Comparison of ENCODE assay signal across 11 cellular contexts in the genomic region with DNA sequence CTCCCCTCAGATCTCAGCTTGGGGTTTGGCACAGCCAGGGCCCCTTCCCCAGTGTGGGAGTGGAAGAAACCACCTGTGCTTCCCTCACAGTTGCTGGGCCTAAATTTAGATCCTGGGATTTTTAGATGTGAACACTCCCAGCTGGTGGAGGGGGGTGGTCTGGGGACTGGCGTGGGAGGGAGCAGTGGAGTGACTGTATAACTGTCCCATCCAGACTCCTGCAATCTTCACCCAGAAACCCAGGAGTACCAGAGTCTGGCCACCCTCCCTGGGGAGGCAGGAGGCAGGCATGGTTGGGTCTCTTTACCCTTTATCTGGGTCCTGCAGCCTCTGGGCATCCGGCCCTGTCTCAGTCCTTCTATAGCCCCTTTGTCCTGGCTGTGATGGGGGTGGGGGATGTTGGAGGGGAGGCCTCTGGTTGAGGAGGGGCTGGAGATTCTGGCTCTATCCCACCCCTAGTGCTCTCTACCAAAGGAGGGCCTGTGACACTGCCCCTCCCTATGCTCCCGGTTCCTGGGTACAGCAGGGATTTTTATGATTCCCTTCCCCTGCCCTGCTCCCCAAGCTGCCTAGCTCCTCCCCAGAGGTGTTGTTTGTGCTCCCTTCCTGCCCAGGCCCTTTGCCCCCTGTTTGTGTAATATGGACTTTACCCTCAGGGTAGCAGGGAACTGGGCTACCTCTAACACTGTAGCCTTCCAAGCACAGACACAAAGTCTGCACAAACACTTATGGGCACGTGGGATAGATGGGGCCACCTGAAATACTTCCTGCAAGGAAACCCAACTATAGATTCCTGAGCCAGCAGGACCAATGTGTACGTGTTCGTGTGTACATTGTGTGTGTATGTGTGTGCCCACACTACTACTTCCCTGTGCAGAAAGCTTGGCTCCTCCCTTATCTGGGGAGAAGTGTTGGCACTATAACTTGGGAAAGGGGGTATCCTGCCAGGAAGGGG. TPM values are rescaled to one million over a fixed set of nuclear protein-coding genes. Genes with fewer than 3 reads are reported as not detected.
DNase-seq lines count a peak whose midpoint lies in the region; ATAC-seq and TF ChIP-seq lines count a peak whose summit lies in the region.
"Had no signal": no experiment of that assay in that cellular context is flagged by ENCODE, and none has a peak within 500 bp of the region (broad histone marks: within the 10 kb centered on the region; RNA-seq: fewer than 3 reads in every experiment).

No MANE protein-coding gene starts in this region.

- H3K27me3 Mint-ChIP-seq in activated T-cell treated with anti-CD3 and anti-CD28 coated beads, Interleukin-2, amount 50 U/mL, for 4 hours (ENCODE audit: low read depth): peaks cover 18% of the 10 kb centered on the region
- H3K27me3 Mint-ChIP-seq in activated T-cell treated with anti-CD3 and anti-CD28 coated beads, Interleukin-2, amount 50 U/mL, for 24 hours: peaks cover 13% of the 10 kb centered on the region
- H3K27me3 Mint-ChIP-seq in type B pancreatic cell: peaks cover 48% of the 10 kb centered on the region

- H3K4me3 ChIP-seq in mucosa of rectum (ENCODE audit: low read length in 2 of 2) (peak overlapping the region; percentile 78 to 83), ascending aorta (no peak overlapping the region)

- H3K36me3 ChIP-seq in mucosa of rectum (ENCODE audit: control insufficient read depth in 2 of 2, insufficient read depth in 2 of 2, low read length in 2 of 2) (peaks cover 17 to 20% of the 10 kb centered on the region in 2 donors), ascending aorta (no peaks in the 10 kb centered on the region)

- H3K27me3 ChIP-seq in mucosa of rectum (ENCODE audit: control insufficient read depth in 2 of 2, insufficient read depth in 2 of 2, low read length in 2 of 2): peaks cover 0 to 2% of the 10 kb centered on the region in 2 donors
- H3K27me3 ChIP-seq in ascending aorta: no peaks in the 10 kb centered on the region

- H3K4me1 Mint-ChIP-seq in activated T-cell treated with anti-CD3 and anti-CD28 coated beads, Interleukin-2, amount 50 U/mL, for 4 hours (ENCODE audit: low read depth): peaks cover 14% of the 10 kb centered on the region
- H3K4me1 Mint-ChIP-seq in activated T-cell treated with anti-CD3 and anti-CD28 coated beads, Interleukin-2, amount 50 U/mL, for 24 hours (ENCODE audit: low read depth): peaks cover 19% of the 10 kb centered on the region
- H3K4me1 Mint-ChIP-seq in type B pancreatic cell (ENCODE audit: unreplicated experiment): peaks cover 10% of the 10 kb centered on the region

- peak overlapping the region; percentile 80 for H3K4me3 Mint-ChIP-seq in activated T-cell treated with anti-CD3 and anti-CD28 coated beads, Interleukin-2, amount 50 U/mL, for 4 hours
- H3K4me3 Mint-ChIP-seq in activated T-cell treated with anti-CD3 and anti-CD28 coated beads, Interleukin-2, amount 50 U/mL, for 24 hours: no peak overlapping the region
- H3K4me3 Mint-ChIP-seq in type B pancreatic cell: peak overlapping the region; percentile 94

- H3K9ac ChIP-seq in mucosa of rectum (ENCODE audit: low read depth in 1 of 2, low read length in 2 of 2): peak overlapping the region; percentile 93 to 96

- intact Hi-C loops in ascending aorta (cut with DNase I): no loop called here

- H3K27ac ChIP-seq in mucosa of rectum (ENCODE audit: low read depth in 2 of 2, low read length in 2 of 2) (peak overlapping the region; percentile 94 to 98), ascending aorta (no peak overlapping the region)
- H3K27ac ChIP-seq: HL-60 had no signal

- H3K27ac Mint-ChIP-seq in activated T-cell treated with anti-CD3 and anti-CD28 coated beads, Interleukin-2, amount 50 U/mL, for 24 hours: no peak overlapping the region
- H3K27ac Mint-ChIP-seq in type B pancreatic cell: peak overlapping the region; percentile 96

- H3K9me3 ChIP-seq in mucosa of rectum (ENCODE audit: control insufficient read depth in 2 of 2, low read length in 2 of 2) (no peaks in the 10 kb centered on the region), ascending aorta (no peaks in the 10 kb centered on the region)

- H3K9me3 Mint-ChIP-seq in activated T-cell treated with anti-CD3 and anti-CD28 coated beads, Interleukin-2, amount 50 U/mL, for 4 hours: no peaks in the 10 kb centered on the region
- no peaks in the 10 kb centered on the region for H3K9me3 Mint-ChIP-seq in activated T-cell treated with anti-CD3 and anti-CD28 coated beads, Interleukin-2, amount 50 U/mL, for 24 hours
- no peaks in the 10 kb centered on the region for H3K9me3 Mint-ChIP-seq in type B pancreatic cell

- TF ChIP-seq CTCF in type B pancreatic cell (conservative IDR thresholded peaks at IDR 0.05): no peak
- TF ChIP-seq CTCF in ascending aorta (IDR thresholded peaks at IDR 0.05): no peak

- DNase-seq in activated T-cell treated with anti-CD3 and anti-CD28 coated beads, Interleukin-2, amount 50 U/mL, for 4 hours: no peak
- no peak for DNase-seq in activated T-cell treated with anti-CD3 and anti-CD28 coated beads, Interleukin-2, amount 50 U/mL, for 24 hours
- DNase-seq in epidermal melanocyte (ENCODE audit: insufficient read length, low spot score) (peak; percentile 63), type B pancreatic cell (ENCODE audit: extremely low spot score, unreplicated experiment) (no peak), ascending aorta (ENCODE audit: low spot score in 2 of 2) (no peak), NCI-H187 treated with DMSO at 0.1 percent for 48 hours (lab: John Stamatoyannopoulos, UW) (no peak), AG08395 (ENCODE audit: low spot score) (no peak)
- DNase-seq: erythroblast, OCI-M1 had no signal

- peaks cover 26 to 49% of the 10 kb centered on the region in 2 donors for H3K4me1 ChIP-seq in mucosa of rectum (ENCODE audit: control insufficient read depth in 2 of 2, insufficient read depth in 2 of 2, low read length in 2 of 2)
- peaks cover 5 to 7% of the 10 kb centered on the region in 2 donors for H3K4me1 ChIP-seq in ascending aorta

- no peaks in the 10 kb centered on the region for H3K36me3 Mint-ChIP-seq in activated T-cell treated with anti-CD3 and anti-CD28 coated beads, Interleukin-2, amount 50 U/mL, for 4 hours (ENCODE audit: insufficient read depth)
- H3K36me3 Mint-ChIP-seq in activated T-cell treated with anti-CD3 and anti-CD28 coated beads, Interleukin-2, amount 50 U/mL, for 24 hours (ENCODE audit: low read depth): no peaks in the 10 kb centered on the region
- peaks cover 10% of the 10 kb centered on the region for H3K36me3 Mint-ChIP-seq in type B pancreatic cell

- no peak for ATAC-seq in activated T-cell treated with anti-CD3 and anti-CD28 coated beads, Interleukin-2, amount 50 U/mL, for 4 hours

RNA-seq across cellular contexts. Expression of gene ERBB3, which starts 1.7 kb away (rescaled TPM):
- 1 to 10 TPM in 1 of 3 donors, under 1 TPM in 2; 0.48 to 1.6 (median 0.63) TPM for total RNA-seq in activated T-cell treated with anti-CD3 and anti-CD28 coated beads, Interleukin-2, amount 50 U/mL, for 4 hours
- total RNA-seq in type B pancreatic cell (ENCODE audit: low replicate concordance): 76.5 and 176 TPM in 2 replicates
- total RNA-seq in ascending aorta: 3.2 TPM

RNA-seq across cellular contexts. Expression of gene PA2G4, which starts 22.7 kb away (rescaled TPM):
- 100 to 1,000 TPM; 538 to 590 (median 573) TPM for total RNA-seq in activated T-cell treated with anti-CD3 and anti-CD28 coated beads, Interleukin-2, amount 50 U/mL, for 4 hours
- total RNA-seq in type B pancreatic cell (ENCODE audit: low replicate concordance) (115 and 141 TPM in 2 replicates), ascending aorta (101 TPM)

RNA-seq across cellular contexts. Expression of gene RPL41, which starts 34.8 kb away (rescaled TPM):
- total RNA-seq in activated T-cell treated with anti-CD3 and anti-CD28 coated beads, Interleukin-2, amount 50 U/mL, for 4 hours: 1,000 to 10,000 TPM; 3,827 to 4,080 (median 3,837) TPM
- 4,566 and 4,714 TPM in 2 replicates for total RNA-seq in type B pancreatic cell (ENCODE audit: low replicate concordance)
- total RNA-seq in ascending aorta: 1,819 TPM

RNA-seq across cellular contexts. Expression of gene ZC3H10, which starts 36.4 kb away (rescaled TPM):
- 1 to 10 TPM; 7.4 to 8.3 (median 8.2) TPM for total RNA-seq in activated T-cell treated with anti-CD3 and anti-CD28 coated beads, Interleukin-2, amount 50 U/mL, for 4 hours
- total RNA-seq in type B pancreatic cell (ENCODE audit: low replicate concordance) (11.6 and 12.1 TPM in 2 replicates), ascending aorta (11.1 TPM)

RNA-seq across cellular contexts. Expression of gene RPS26, which starts 40.0 kb away (rescaled TPM):
- total RNA-seq in activated T-cell treated with anti-CD3 and anti-CD28 coated beads, Interleukin-2, amount 50 U/mL, for 4 hours: 100 to 1,000 TPM in 2 of 3 donors, 10 to 100 TPM in 1; 73.1 to 118 (median 110) TPM
- total RNA-seq in type B pancreatic cell (ENCODE audit: low replicate concordance) (20.2 and 38.7 TPM in 2 replicates), ascending aorta (877 TPM)

Comparison
In these comparisons a context has a peak if more than half of its experiments do, and no peak if none do; other contexts are left out.
1. H3K27ac ChIP-seq: peak in mucosa of rectum (2 of 2); none in ascending aorta (0 of 2).
2. H3K4me3 ChIP-seq: peak in mucosa of rectum (2 of 2); none in ascending aorta (0 of 2).
3. RNA of gene ERBB3, which starts 1.7 kb away (total RNA-seq): 76.5 to 176 TPM in type B pancreatic cell; 3.2 TPM in ascending aorta (single experiment) and 0.48 to 1.6 TPM in activated T-cell treated with anti-CD3 and anti-CD28 coated beads, Interleukin-2, amount 50 U/mL, for 4 hours; every median in the first group is over 10 times any median in the second.